ENCODE assay signal across 8 cellular contexts in the genomic region with DNA sequence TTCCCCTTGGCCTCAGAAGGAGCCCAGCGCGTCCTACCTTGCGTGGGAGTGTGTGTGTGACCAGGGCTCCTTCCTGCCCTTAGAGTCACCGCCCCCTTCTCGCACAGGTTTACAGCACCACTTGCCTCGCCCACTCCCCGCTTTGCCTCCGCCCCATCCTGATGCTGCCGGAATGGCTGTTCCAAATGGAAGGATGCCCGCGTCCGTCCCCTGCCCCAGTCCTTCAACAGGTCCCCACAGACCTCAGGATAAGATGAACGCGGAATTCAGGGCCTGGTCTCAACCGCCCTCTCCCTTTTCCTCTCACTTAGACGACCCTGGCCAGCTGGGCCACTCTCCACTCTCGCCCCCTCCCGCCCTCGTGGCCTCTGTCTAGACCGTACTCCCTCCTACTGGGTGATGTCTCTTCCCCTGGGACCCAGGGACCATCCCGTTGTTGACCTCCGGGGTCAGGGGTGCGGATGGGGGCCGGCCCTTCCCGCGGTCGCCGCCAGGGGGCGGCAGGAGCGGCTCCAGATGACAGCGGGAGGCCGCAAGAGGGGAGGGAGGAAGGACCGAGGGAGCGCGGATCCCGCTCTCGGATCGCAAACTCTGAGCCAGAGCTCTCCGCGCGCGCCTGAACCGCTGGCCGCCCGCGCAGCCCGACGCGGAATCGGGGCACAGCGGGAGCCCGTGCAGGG. TPM values are rescaled to one million over a fixed set of nuclear protein-coding genes. Genes with fewer than 3 reads are reported as not detected.
A peak's percentile ranks its signal among the peaks of the same experiment; 100 is the strongest.
DNase-seq lines count a peak whose midpoint lies in the region; ATAC-seq, FAIRE-seq and TF ChIP-seq lines count a peak whose summit lies in the region.

A gene (plus strand): TSS at position 585 of the 680 bp plus-strand sequence.

- peak within 1 kb of the TSS; percentile 61 for H3K4me3 Mint-ChIP-seq in activated CD4-positive, alpha-beta memory T cell treated with anti-CD3 and anti-CD28 coated beads, Interleukin-2, amount 10 ng/mL, durations not matched to agents 7 days and 5 days

- H2BK12ac ChIP-seq in H1 (ENCODE audit: low read depth, low read length) (peak within 1 kb of the TSS; percentile 32; the same call in 1 of the 2 replicates), mesenchymal stem cell (ENCODE audit: low read length in 2 of 2) (peak within 1 kb of the TSS in 1 of 2 experiments; percentile 19)

- no peaks in the 10 kb centered on the region for H4K20me1 ChIP-seq in H1 (replicated peaks in 1 of 2; ENCODE audit: control insufficient read depth in 1 of 2, insufficient read depth in 2 of 2, low read length in 2 of 2)

- TF ChIP-seq POLR2A in GM12892 (IDR thresholded peaks at IDR 0.05; ENCODE audit: low read depth, low read length): no peak
- TF ChIP-seq POLR2A in H1 (IDR thresholded peaks at IDR 0.05; ENCODE audit: control extremely low read depth in 1 of 2, low read depth in 2 of 2, low read length in 2 of 2): no peak

- TF ChIP-seq RAD21 in H1 (IDR thresholded peaks at IDR 0.05 in 1 of 2, conservative IDR thresholded peaks at IDR 0.05 in 1 of 2; ENCODE audit: low read depth in 2 of 2, low read length in 2 of 2): peak; percentile 45 to 76

- H3K23ac ChIP-seq in H1 (ENCODE audit: insufficient read length) (no peak within 1 kb of the TSS), mesenchymal stem cell (ENCODE audit: low read length in 2 of 2) (peak within 1 kb of the TSS in 1 of 2 experiments; percentile 26)

- H3K79me1 ChIP-seq in H1 (ENCODE audit: low read depth, low read length) (no peaks in the 10 kb centered on the region; the same call in 1 of the 2 replicates), mesenchymal stem cell (replicated peaks; ENCODE audit: low read length, poor library complexity, severe bottlenecking) (peaks cover 12% of the 10 kb centered on the region)

- no peaks in the 10 kb centered on the region for H3K9me3 Mint-ChIP-seq in activated CD4-positive, alpha-beta memory T cell treated with anti-CD3 and anti-CD28 coated beads, Interleukin-2, amount 10 ng/mL, durations not matched to agents 7 days and 5 days

- H3K4me1 ChIP-seq in H1 (replicated peaks in 1 of 4; ENCODE audit: control insufficient read depth in 3 of 4, insufficient read depth in 4 of 4, low read length in 3 of 4): peaks cover 2 to 11% (median 4%) of the 10 kb centered on the region in 4 experiments; a peak in 5 of 7 replicates
- H3K4me1 ChIP-seq in mesenchymal stem cell (ENCODE audit: control insufficient read depth, insufficient read depth, low read depth, low read length): peaks cover 9% of the 10 kb centered on the region

- H3K79me2 ChIP-seq in H1 (ENCODE audit: control insufficient read depth in 1 of 2, insufficient read depth in 2 of 2, low read length in 2 of 2): no peaks in the 10 kb centered on the region

- H3K56ac ChIP-seq in H1 (replicated peaks; ENCODE audit: insufficient read length, low read depth, low read length): no peak within 1 kb of the TSS

- peaks cover 6% of the 10 kb centered on the region; the same call in 1 of the 2 replicates for H3K23me2 ChIP-seq in H1 (ENCODE audit: low read depth, low read length)

- H3K4me1 Mint-ChIP-seq in activated CD4-positive, alpha-beta memory T cell treated with anti-CD3 and anti-CD28 coated beads, Interleukin-2, amount 10 ng/mL, durations not matched to agents 7 days and 5 days: peaks cover 10% of the 10 kb centered on the region

- TF ChIP-seq EP300 in H1 (IDR thresholded peaks at IDR 0.05; ENCODE audit: borderline replicate concordance in 1 of 2, low read depth in 2 of 2, low read length in 2 of 2): peak; percentile 5 to 74; a peak in 2 of 3 replicates

- no peak within 1 kb of the TSS for H3K27ac Mint-ChIP-seq in activated CD4-positive, alpha-beta memory T cell treated with anti-CD3 and anti-CD28 coated beads, Interleukin-2, amount 10 ng/mL, durations not matched to agents 7 days and 5 days

- peak; percentile 74 to 93 (median 86) for TF ChIP-seq CTCF in H1 (IDR thresholded peaks at IDR 0.05; ENCODE audit: control extremely low read depth in 1 of 3, insufficient read depth in 1 of 3, low read depth in 1 of 3, low read length in 3 of 3)

- H3K9me3 ChIP-seq in H1 (ENCODE audit: insufficient read depth in 2 of 2, low read depth in 1 of 2, low read length in 1 of 2): no peaks in the 10 kb centered on the region
- no peaks in the 10 kb centered on the region for H3K9me3 ChIP-seq in mesenchymal stem cell (ENCODE audit: control insufficient read depth, low read length)

- H2AK5ac ChIP-seq in H1 (ENCODE audit: low read depth, low read length) (no peak within 1 kb of the TSS), mesenchymal stem cell (ENCODE audit: low read length, severe bottlenecking) (no peak within 1 kb of the TSS)

- H3K9ac ChIP-seq in H1 (replicated peaks in 1 of 4; ENCODE audit: extremely low read depth in 1 of 4, low read depth in 3 of 4, low read length in 3 of 4): peak within 1 kb of the TSS in 3 of 4 experiments; percentile 2 to 42 (median 20); a peak in 4 of 7 replicates
- peak within 1 kb of the TSS; percentile 88 for H3K9ac ChIP-seq in mesenchymal stem cell (ENCODE audit: low read length)

- POLR2A ChIA-PET in activated CD4-positive, alpha-beta memory T cell treated with anti-CD3 and anti-CD28 coated beads, Interleukin-2, amount 10 ng/mL, durations not matched to agents 7 days and 5 days (lab: Charles Lee): no interaction called here
- POLR2A ChIA-PET in H1 (lab: Charles Lee; ENCODE audit: partially characterized antibody): interaction anchor here (1.7 kb wide), 1 partner anchor 89 kb away, joined by 5 read pairs; no protein-coding TSS in a partner anchor

- peak within 1 kb of the TSS; percentile 79 to 92 for H3K4me2 ChIP-seq in H1 (ENCODE audit: insufficient read depth in 1 of 2, low read depth in 2 of 2, low read length in 2 of 2)
- H3K4me2 ChIP-seq in mesenchymal stem cell (ENCODE audit: low read length, poor library complexity, severe bottlenecking): peak within 1 kb of the TSS; percentile 90

- H3K4ac ChIP-seq in H1 (replicated peaks; ENCODE audit: insufficient read length, low read depth, low read length) (no peak within 1 kb of the TSS), mesenchymal stem cell (ENCODE audit: low read depth in 1 of 2, low read length in 2 of 2) (peak within 1 kb of the TSS in 1 of 2 experiments; percentile 27)

- H4K8ac ChIP-seq in H1 (ENCODE audit: extremely low read depth, insufficient read depth, low read length): peak within 1 kb of the TSS; percentile 66
- peak within 1 kb of the TSS; percentile 7 for H4K8ac ChIP-seq in mesenchymal stem cell (ENCODE audit: low read length)

- H3K4me3 ChIP-seq in H1 (ENCODE audit: extremely low read depth in 1 of 4, insufficient read depth in 2 of 4, low read depth in 3 of 4, low read length in 4 of 4) (peak within 1 kb of the TSS; percentile 68 to 96 (median 73)), mesenchymal stem cell (ENCODE audit: insufficient read depth in 1 of 2, low read depth in 1 of 2, low read length in 2 of 2) (peak within 1 kb of the TSS; percentile 76 to 86)

- H3K27ac ChIP-seq in H1 (ENCODE audit: low read depth, low read length): no peak within 1 kb of the TSS
- peak within 1 kb of the TSS; percentile 27 for H3K27ac ChIP-seq in mesenchymal stem cell (ENCODE audit: low read length, poor library complexity, severe bottlenecking)

- DNase-seq in GM12892 (ENCODE audit: insufficient read length) (peak; percentile 94), NCI-H2227 (lab: John Stamatoyannopoulos, UW; ENCODE audit: unreplicated experiment) (peak; percentile 72), H1 (ENCODE audit: low read depth in 1 of 2, low spot score in 2 of 2) (peak; percentile 66 to 97), mesenchymal stem cell (peak; percentile 73), putamen (ENCODE audit: low spot score) (no peak)
- peak; percentile 67 for DNase-seq in activated CD4-positive, alpha-beta memory T cell treated with anti-CD3 and anti-CD28 coated beads, Interleukin-2, amount 10 ng/mL, durations not matched to agents 7 days and 5 days
- DNase-seq in stimulated activated CD8-positive, alpha-beta memory T cell treated with anti-CD3 and anti-CD28 coated beads, Interleukin-15, amount 100 ng/mL, for 48 hours (ENCODE audit: low read depth in 2 of 2): peak; percentile 38 to 52

- H4K5ac ChIP-seq in H1 (ENCODE audit: insufficient read length, low read depth, low read length): no peak within 1 kb of the TSS

- peak within 1 kb of the TSS; percentile 81 for H2AFZ ChIP-seq in H1 (ENCODE audit: low read length)
- H2AFZ ChIP-seq in mesenchymal stem cell (ENCODE audit: low read depth, low read length): peak within 1 kb of the TSS; percentile 32

- H4K91ac ChIP-seq in H1 (replicated peaks; ENCODE audit: insufficient read length, low read length) (no peak within 1 kb of the TSS), mesenchymal stem cell (ENCODE audit: low read length) (peak within 1 kb of the TSS; percentile 7)

- peak; percentile 68 for ATAC-seq in HG02884 (IDR thresholded peaks at IDR 0.05; ENCODE audit: unreplicated experiment)

- peak; percentile 57 for FAIRE-seq in GM12892 (lab: Jason Lieb, UNC)
- FAIRE-seq in H1 (lab: Jason Lieb, UNC): no peak

- H3K36me3 Mint-ChIP-seq in activated CD4-positive, alpha-beta memory T cell treated with anti-CD3 and anti-CD28 coated beads, Interleukin-2, amount 10 ng/mL, durations not matched to agents 7 days and 5 days (ENCODE audit: low read depth): no peaks in the 10 kb centered on the region

- CTCF ChIA-PET in activated CD4-positive, alpha-beta memory T cell treated with anti-CD3 and anti-CD28 coated beads, Interleukin-2, amount 10 ng/mL, durations not matched to agents 7 days and 5 days (lab: Charles Lee): interaction anchor here (0.6 to 1.7 kb wide), 6 partner anchors 11 to 326 kb away, joined by 3 to 8 read pairs (median 4); no protein-coding TSS in a partner anchor
- CTCF ChIA-PET in H1 (lab: Charles Lee; ENCODE audit: partially characterized antibody): interaction anchor here (0.7 to 4.1 kb wide), 12 partner anchors 10 to 327 kb away, joined by 3 to 22 read pairs (median 3); no protein-coding TSS in a partner anchor

- H2BK120ac ChIP-seq in H1 (replicated peaks; ENCODE audit: low read depth, low read length) (no peak within 1 kb of the TSS), mesenchymal stem cell (ENCODE audit: low read depth, low read length) (peak within 1 kb of the TSS; percentile 15)

- H3K14ac ChIP-seq in H1 (ENCODE audit: insufficient read length): peak within 1 kb of the TSS; percentile 19
- no peak within 1 kb of the TSS for H3K14ac ChIP-seq in mesenchymal stem cell (ENCODE audit: low read length in 2 of 2)

- H3K36me3 ChIP-seq in H1 (ENCODE audit: control insufficient read depth in 2 of 4, insufficient read depth in 4 of 4, low read length in 3 of 4): no peaks in the 10 kb centered on the region
- H3K36me3 ChIP-seq in mesenchymal stem cell (ENCODE audit: control insufficient read depth in 1 of 2, insufficient read depth in 2 of 2, low read depth in 1 of 2, low read length in 2 of 2): no peaks in the 10 kb centered on the region

- H2BK5ac ChIP-seq in H1 (ENCODE audit: low read depth, low read length) (peak within 1 kb of the TSS; percentile 60; the same call in 1 of the 2 replicates), mesenchymal stem cell (ENCODE audit: low read depth, low read length, poor library complexity, severe bottlenecking) (no peak within 1 kb of the TSS)

- peak within 1 kb of the TSS; percentile 18; the same call in 1 of the 2 replicates for H2BK15ac ChIP-seq in H1 (ENCODE audit: low read length)
- H2BK15ac ChIP-seq in mesenchymal stem cell (ENCODE audit: low read depth, poor library complexity, severe bottlenecking): peak within 1 kb of the TSS; percentile 32

- H3K18ac ChIP-seq in H1 (ENCODE audit: extremely low read depth, low read length): peak within 1 kb of the TSS; percentile 17; the same call in 1 of the 2 replicates
- H3K18ac ChIP-seq in mesenchymal stem cell (ENCODE audit: low read depth in 1 of 2, low read length in 2 of 2): peak within 1 kb of the TSS; percentile 35 to 37

- no peak within 1 kb of the TSS for H2BK20ac ChIP-seq in H1 (ENCODE audit: low read length)

- 5% methylated on average over 18 of the region's 52 CpGs; no CpG with 5 or more reads in 1 of the 2 experiments for WGBS in H1 (ENCODE audit: extremely low coverage in 1 of 2, insufficient coverage in 1 of 2, insufficient read length in 1 of 2, insufficient replicate concordance in 2 of 2, low coverage in 1 of 2, low lambda C conversion rate in 2 of 2, missing lambda C conversion rate in 1 of 2), 2 experiments
- 10% methylated on average over 43 of the region's 52 CpGs for WGBS in mesenchymal stem cell

- H3K27me3 ChIP-seq in H1 (replicated peaks in 1 of 4; ENCODE audit: control insufficient read depth in 3 of 4, extremely low read depth in 1 of 4, insufficient read depth in 3 of 4, low read length in 3 of 4) (peaks cover 0 to 16% (median 12%) of the 10 kb centered on the region in 4 experiments; a peak in 6 of 7 replicates), mesenchymal stem cell (ENCODE audit: control insufficient read depth in 1 of 2, insufficient read depth in 1 of 2, low read length in 2 of 2) (no peaks in the 10 kb centered on the region)

- H3K27me3 Mint-ChIP-seq in activated CD4-positive, alpha-beta memory T cell treated with anti-CD3 and anti-CD28 coated beads, Interleukin-2, amount 10 ng/mL, durations not matched to agents 7 days and 5 days: peaks cover 40% of the 10 kb centered on the region

RNA-seq across cellular contexts. Expression of the gene that starts here (rescaled TPM):
- 0.13 TPM for polyA plus RNA-seq in GM12892 (2012; ENCODE audit: missing spikeins)
- total RNA-seq in activated CD4-positive, alpha-beta memory T cell treated with anti-CD3 and anti-CD28 coated beads, Interleukin-2, amount 10 ng/mL, durations not matched to agents 7 days and 5 days: under 1 TPM in 1 of 2 experiments, not detected in 1; 0.08 TPM
- total RNA-seq in H1 (2021; fragmentation: NEBNext Ultra II Directional; extraction: Animal tissue kit (Norgen Biotek cat#: 25700)): 6.2 and 6.4 TPM in 2 replicates
- polyA plus RNA-seq in H1 (2011; rRNA removed): 2.5 and 3.2 TPM in 2 replicates
- polyA plus RNA-seq in H1 (2011; cell fraction: cytosol; rRNA removed): 3.3 TPM
- polyA plus RNA-seq in H1 (2011; cell fraction: nucleus; rRNA removed): 9.5 TPM
- 4.1 to 4.9 TPM (median 4.3 TPM) in 4 replicates for polyA plus RNA-seq in H1 (2012, experiment 1 of 2)
- polyA plus RNA-seq in H1 (2012, experiment 2 of 2): 0.51 TPM
- 3.8 TPM for polyA plus RNA-seq in H1 (2013, experiment 1 of 2)
- polyA plus RNA-seq in H1 (2013, experiment 2 of 2): 3.6 TPM
- polyA minus RNA-seq in H1 (2011; rRNA and poly(A)+ RNA removed): 8.5 and 9.1 TPM in 2 replicates
- 3.3 TPM for polyA minus RNA-seq in H1 (2011; cell fraction: cytosol; rRNA and poly(A)+ RNA removed)
- polyA minus RNA-seq in H1 (2011; cell fraction: nucleus; rRNA and poly(A)+ RNA removed): 36.6 TPM
- polyA plus RNA-seq in mesenchymal stem cell (2013, experiment 1 of 2): 5.7 TPM
- polyA plus RNA-seq in mesenchymal stem cell (2013, experiment 2 of 2): 5.6 TPM

Comparison
In these comparisons a context has a peak if more than half of its experiments do, and no peak if none do; other contexts are left out.
1. Peak in DNase-seq in activated CD4-positive, alpha-beta memory T cell treated with anti-CD3 and anti-CD28 coated beads, Interleukin-2, amount 10 ng/mL, durations not matched to agents 7 days and 5 days; RNA of the gene not detected or under 1 TPM.